8 cellular contexts compared by ENCODE assay signal in the genomic region with DNA sequence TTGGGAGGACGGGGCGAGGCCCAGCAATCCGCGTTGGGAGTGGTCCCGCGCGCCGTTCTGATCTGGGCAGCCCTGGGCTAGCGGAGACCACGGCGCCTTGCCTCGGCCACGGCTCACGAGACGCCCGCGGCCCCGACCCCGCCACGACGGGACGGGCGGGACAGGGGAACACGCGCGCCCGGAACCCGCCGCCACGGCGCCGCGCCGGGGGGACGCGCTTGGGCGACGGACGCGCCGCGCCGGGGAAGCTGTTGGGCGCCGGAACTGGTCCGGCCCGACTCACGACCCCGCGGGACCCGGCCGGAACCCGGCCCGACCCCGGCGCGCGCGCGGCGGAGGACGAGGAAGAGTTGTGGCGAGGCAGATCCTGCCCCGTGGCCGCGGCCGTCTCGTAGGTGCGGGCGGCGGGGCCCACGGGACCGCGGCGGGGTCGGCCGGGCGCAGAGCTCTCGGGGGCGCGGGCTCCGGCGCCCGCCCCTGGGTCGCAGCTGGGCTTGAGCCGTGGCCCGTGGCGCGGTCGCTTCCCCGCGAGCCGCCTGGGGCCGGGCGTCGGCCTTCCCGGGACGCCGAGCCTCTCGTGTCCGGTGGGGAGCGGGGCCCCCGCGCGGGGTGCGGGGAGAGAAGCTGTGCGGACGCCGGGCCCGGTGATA. TPM values are rescaled to one million over a fixed set of nuclear protein-coding genes. Genes with fewer than 3 reads are reported as not detected.
DNase-seq lines count a peak whose midpoint lies in the region; ATAC-seq and TF ChIP-seq lines count a peak whose summit lies in the region.

A gene (plus strand): TSS at position 251 of the 650 bp plus-strand sequence. CDS start 6,830 bp downstream, outside the sequence.

- TF ChIP-seq CTCF in adrenal gland (IDR thresholded peaks at IDR 0.05) (no peak), psoas muscle (IDR thresholded peaks at IDR 0.05) (no peak)

- peak; percentile 46 for ATAC-seq in HG03342 (IDR thresholded peaks at IDR 0.05; ENCODE audit: unreplicated experiment)
- peak; percentile 89 to 90 for ATAC-seq in left cardiac atrium
- peak; percentile 83 to 95 (median 94) for ATAC-seq in psoas muscle

- H3K4me1 ChIP-seq in adrenal gland (replicated peaks in 1 of 2): peaks cover 17 to 36% of the 10 kb centered on the region in 2 donors
- peaks cover 16% of the 10 kb centered on the region for H3K4me1 ChIP-seq in psoas muscle

- DNase-seq in DMS 273 (lab: John Stamatoyannopoulos, UW; ENCODE audit: unreplicated experiment) (peak; percentile 79), DMS 273 treated with DMSO at 0.1 percent for 48 hours (lab: John Stamatoyannopoulos, UW) (no peak), adrenal gland (peak; percentile 40 to 75 (median 63)), left cardiac atrium (peak; percentile 75), psoas muscle (peak; percentile 74 to 83), ureter (ENCODE audit: low spot score) (peak; percentile 59)

- H3K9me3 ChIP-seq in adrenal gland (replicated peaks in 1 of 3): no peaks in the 10 kb centered on the region
- H3K9me3 ChIP-seq in psoas muscle: no peaks in the 10 kb centered on the region

- WGBS in adrenal gland, 4 donors: 1 to 4% (median 1%) methylated on average over 18 to 110 of the region's 110 CpGs
- 0% methylated on average over 58 to 110 of the region's 110 CpGs for WGBS in psoas muscle, 3 donors

- H3K4me3 ChIP-seq in adrenal gland: peak within 1 kb of the TSS; percentile 5 to 91 (median 56)
- peak within 1 kb of the TSS; percentile 95 for H3K4me3 ChIP-seq in psoas muscle

- peak within 1 kb of the TSS in 3 of 5 donors; percentile 57 to 89 (median 66) for H3K27ac ChIP-seq in adrenal gland
- H3K27ac ChIP-seq in psoas muscle: peak within 1 kb of the TSS; percentile 72

- H3K27me3 ChIP-seq in adrenal gland (peaks cover 13% of the 10 kb centered on the region), psoas muscle (ENCODE audit: insufficient read depth in 3 of 3, low read length in 2 of 3) (peaks cover 0 to 9% (median 3%) of the 10 kb centered on the region in 3 donors)

- peak in 1 of 2 donors; percentile 36 for TF ChIP-seq POLR2A in adrenal gland (IDR thresholded peaks at IDR 0.05)

- intact Hi-C loops in T-helper 1 cell treated with Interleukin-12 subunit alpha and Interleukin-12 subunit beta and Interleukin-4 antibody, amounts not matched to agents 30 ng/mL and 1 ng/mL, for 36 hours (cut with micrococcal nuclease): loop anchor here (10.0 kb wide), 2 partner anchors 151 to 471 kb away; a partner anchor contains a TSS
- intact Hi-C loops in adrenal gland (cut with DNase I): loop anchor here in 1 of 2 donors (10.0 kb wide), 1 partner anchor 71 kb away; no protein-coding TSS in a partner anchor
- intact Hi-C loops in left cardiac atrium (cut with DNase I): loop anchor here in 1 of 2 donors (10.0 kb wide), 1 partner anchor 149 kb away; no protein-coding TSS in a partner anchor
- intact Hi-C loops in psoas muscle (cut with DNase I): loop anchor here (5.0 to 10.0 kb wide), 3 partner anchors 121 to 281 kb away; a partner anchor contains a TSS

- H3K36me3 ChIP-seq in adrenal gland (replicated peaks in 1 of 2) (no peaks in the 10 kb centered on the region), psoas muscle (ENCODE audit: insufficient read depth in 1 of 2, low read depth in 1 of 2) (peaks cover 0 to 5% of the 10 kb centered on the region in 2 donors)

RNA-seq across cellular contexts. Expression of the gene that starts here (rescaled TPM):
- total RNA-seq in T-helper 1 cell treated with Interleukin-12 subunit alpha and Interleukin-12 subunit beta and Interleukin-4 antibody, amounts not matched to agents 30 ng/mL and 1 ng/mL, for 36 hours: 55.4 and 58.6 TPM in 2 replicates
- total RNA-seq in adrenal gland: 10 to 100 TPM; 35.7 to 88.3 (median 57.0) TPM
- 10 to 100 TPM; 32.4 to 90.3 (median 82.1) TPM for polyA plus RNA-seq in adrenal gland
- 10 to 100 TPM; 14.9 to 16.2 TPM for total RNA-seq in left cardiac atrium
- 10 to 100 TPM; 16.2 to 26.5 (median 19.1) TPM for total RNA-seq in psoas muscle
- 10 to 100 TPM; 13.4 to 15.5 (median 13.5) TPM for polyA plus RNA-seq in psoas muscle
- total RNA-seq in ureter: 51.7 TPM
